ENCODE assay signal across 8 cellular contexts in genomic region chr10:48878091-48878490, GRCh38.
"Had no signal": no experiment of that assay in that cellular context is flagged by ENCODE, and none has a peak within 500 bp of the region (broad histone marks: within the 10 kb centered on the region; RNA-seq: fewer than 3 reads in every experiment).

No MANE protein-coding gene starts in this region.

- H3K36me3 ChIP-seq: HAP-1 had no signal

- H3K9me3 Mint-ChIP-seq: HFFc6, IgD-negative memory B cell had no signal

- DNase-seq: GM23248, GOT3, H7, HFFc6, KBM-7 had no signal

- H3K27ac Mint-ChIP-seq: HFFc6, IgD-negative memory B cell had no signal

- H3K4me3 ChIP-seq: GM23248, HAP-1 had no signal

- H3K9me3 ChIP-seq: HAP-1 had no signal

- H3K27me3 Mint-ChIP-seq: IgD-negative memory B cell had no signal

- H3K4me1 ChIP-seq: HAP-1 had no signal

- H3K4me3 Mint-ChIP-seq: HFFc6, IgD-negative memory B cell had no signal

- H3K27ac ChIP-seq: GM23248, HL-60 had no signal
